Comparison of ENCODE assay signal across 1 cellular context in the genomic region with DNA sequence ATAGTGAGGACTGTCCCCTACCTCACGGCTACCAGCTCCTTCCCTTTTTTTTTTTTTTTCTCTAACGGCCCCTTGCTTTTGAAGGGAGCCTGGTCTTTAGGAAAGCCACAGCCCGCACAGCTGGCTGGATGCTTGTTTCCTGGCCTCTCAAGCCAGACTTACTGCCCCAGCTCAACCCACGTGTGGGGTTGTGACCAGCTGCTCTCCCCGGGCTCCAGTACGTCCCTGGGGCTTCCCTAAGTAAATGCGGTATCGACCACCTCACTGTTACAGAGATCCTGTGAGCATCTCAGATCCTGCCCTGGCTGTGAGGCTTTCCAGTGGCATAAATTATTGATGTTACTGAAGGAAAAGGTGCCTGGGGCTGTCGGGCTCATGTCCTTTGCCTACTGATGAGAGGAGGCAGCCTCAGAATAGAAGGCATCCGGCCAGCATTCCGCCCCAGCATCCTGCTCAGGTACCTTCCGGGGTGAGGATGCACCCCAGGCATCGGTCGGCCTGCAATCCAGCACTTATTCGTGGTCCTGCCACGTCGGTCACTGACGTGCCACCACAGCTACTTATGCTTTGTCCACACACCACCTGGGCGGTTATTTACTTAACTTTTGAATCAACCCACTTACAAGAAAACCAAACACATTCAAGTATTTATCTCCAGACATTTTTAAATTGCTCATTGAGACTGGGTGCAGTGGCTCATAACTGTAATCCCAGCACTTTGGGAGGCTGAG.
TF ChIP-seq lines count a peak whose summit lies in the region.

No MANE protein-coding gene starts in this region.

TF ChIP-seq in H1, 55 proteins besides CTCF, POLR2A, EP300 and RAD21:
- TF ChIP-seq POLR2AphosphoS5 (IDR thresholded peaks at IDR 0.05; ENCODE audit: low read depth, low read length), result no peak
- no peak for TF ChIP-seq SIRT6 (IDR thresholded peaks at IDR 0.05; ENCODE audit: low read length)
- no peak for TF ChIP-seq EZH2 (IDR thresholded peaks at IDR 0.05; ENCODE audit: low read depth, low read length, severe bottlenecking)
- TF ChIP-seq, protein P1, sequence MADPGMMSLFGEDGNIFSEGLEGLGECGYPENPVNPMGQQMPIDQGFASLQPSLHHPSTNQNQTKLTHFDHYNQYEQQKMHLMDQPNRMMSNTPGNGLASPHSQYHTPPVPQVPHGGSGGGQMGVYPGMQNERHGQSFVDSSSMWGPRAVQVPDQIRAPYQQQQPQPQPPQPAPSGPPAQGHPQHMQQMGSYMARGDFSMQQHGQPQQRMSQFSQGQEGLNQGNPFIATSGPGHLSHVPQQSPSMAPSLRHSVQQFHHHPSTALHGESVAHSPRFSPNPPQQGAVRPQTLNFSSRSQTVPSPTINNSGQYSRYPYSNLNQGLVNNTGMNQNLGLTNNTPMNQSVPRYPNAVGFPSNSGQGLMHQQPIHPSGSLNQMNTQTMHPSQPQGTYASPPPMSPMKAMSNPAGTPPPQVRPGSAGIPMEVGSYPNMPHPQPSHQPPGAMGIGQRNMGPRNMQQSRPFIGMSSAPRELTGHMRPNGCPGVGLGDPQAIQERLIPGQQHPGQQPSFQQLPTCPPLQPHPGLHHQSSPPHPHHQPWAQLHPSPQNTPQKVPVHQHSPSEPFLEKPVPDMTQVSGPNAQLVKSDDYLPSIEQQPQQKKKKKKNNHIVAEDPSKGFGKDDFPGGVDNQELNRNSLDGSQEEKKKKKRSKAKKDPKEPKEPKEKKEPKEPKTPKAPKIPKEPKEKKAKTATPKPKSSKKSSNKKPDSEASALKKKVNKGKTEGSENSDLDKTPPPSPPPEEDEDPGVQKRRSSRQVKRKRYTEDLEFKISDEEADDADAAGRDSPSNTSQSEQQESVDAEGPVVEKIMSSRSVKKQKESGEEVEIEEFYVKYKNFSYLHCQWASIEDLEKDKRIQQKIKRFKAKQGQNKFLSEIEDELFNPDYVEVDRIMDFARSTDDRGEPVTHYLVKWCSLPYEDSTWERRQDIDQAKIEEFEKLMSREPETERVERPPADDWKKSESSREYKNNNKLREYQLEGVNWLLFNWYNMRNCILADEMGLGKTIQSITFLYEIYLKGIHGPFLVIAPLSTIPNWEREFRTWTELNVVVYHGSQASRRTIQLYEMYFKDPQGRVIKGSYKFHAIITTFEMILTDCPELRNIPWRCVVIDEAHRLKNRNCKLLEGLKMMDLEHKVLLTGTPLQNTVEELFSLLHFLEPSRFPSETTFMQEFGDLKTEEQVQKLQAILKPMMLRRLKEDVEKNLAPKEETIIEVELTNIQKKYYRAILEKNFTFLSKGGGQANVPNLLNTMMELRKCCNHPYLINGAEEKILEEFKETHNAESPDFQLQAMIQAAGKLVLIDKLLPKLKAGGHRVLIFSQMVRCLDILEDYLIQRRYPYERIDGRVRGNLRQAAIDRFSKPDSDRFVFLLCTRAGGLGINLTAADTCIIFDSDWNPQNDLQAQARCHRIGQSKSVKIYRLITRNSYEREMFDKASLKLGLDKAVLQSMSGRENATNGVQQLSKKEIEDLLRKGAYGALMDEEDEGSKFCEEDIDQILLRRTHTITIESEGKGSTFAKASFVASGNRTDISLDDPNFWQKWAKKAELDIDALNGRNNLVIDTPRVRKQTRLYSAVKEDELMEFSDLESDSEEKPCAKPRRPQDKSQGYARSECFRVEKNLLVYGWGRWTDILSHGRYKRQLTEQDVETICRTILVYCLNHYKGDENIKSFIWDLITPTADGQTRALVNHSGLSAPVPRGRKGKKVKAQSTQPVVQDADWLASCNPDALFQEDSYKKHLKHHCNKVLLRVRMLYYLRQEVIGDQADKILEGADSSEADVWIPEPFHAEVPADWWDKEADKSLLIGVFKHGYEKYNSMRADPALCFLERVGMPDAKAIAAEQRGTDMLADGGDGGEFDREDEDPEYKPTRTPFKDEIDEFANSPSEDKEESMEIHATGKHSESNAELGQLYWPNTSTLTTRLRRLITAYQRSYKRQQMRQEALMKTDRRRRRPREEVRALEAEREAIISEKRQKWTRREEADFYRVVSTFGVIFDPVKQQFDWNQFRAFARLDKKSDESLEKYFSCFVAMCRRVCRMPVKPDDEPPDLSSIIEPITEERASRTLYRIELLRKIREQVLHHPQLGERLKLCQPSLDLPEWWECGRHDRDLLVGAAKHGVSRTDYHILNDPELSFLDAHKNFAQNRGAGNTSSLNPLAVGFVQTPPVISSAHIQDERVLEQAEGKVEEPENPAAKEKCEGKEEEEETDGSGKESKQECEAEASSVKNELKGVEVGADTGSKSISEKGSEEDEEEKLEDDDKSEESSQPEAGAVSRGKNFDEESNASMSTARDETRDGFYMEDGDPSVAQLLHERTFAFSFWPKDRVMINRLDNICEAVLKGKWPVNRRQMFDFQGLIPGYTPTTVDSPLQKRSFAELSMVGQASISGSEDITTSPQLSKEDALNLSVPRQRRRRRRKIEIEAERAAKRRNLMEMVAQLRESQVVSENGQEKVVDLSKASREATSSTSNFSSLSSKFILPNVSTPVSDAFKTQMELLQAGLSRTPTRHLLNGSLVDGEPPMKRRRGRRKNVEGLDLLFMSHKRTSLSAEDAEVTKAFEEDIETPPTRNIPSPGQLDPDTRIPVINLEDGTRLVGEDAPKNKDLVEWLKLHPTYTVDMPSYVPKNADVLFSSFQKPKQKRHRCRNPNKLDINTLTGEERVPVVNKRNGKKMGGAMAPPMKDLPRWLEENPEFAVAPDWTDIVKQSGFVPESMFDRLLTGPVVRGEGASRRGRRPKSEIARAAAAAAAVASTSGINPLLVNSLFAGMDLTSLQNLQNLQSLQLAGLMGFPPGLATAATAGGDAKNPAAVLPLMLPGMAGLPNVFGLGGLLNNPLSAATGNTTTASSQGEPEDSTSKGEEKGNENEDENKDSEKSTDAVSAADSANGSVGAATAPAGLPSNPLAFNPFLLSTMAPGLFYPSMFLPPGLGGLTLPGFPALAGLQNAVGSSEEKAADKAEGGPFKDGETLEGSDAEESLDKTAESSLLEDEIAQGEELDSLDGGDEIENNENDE (IDR thresholded peaks at IDR 0.05; ENCODE audit: insufficient replicate concordance, low read length), result no peak
- TF ChIP-seq HDAC6 (IDR thresholded peaks at IDR 0.05; ENCODE audit: low read depth, low read length), result no peak
- no peak for TF ChIP-seq PHF8 (conservative IDR thresholded peaks at IDR 0.05; ENCODE audit: low read depth, low read length)
